ENCODE assay signal across 22 cellular contexts in genomic region chr1:243729956-243730355, GRCh38.
DNase-seq lines count a peak whose midpoint lies in the region; ATAC-seq, FAIRE-seq and TF ChIP-seq lines count a peak whose summit lies in the region.
"Had no signal": no experiment of that assay in that cellular context is flagged by ENCODE, and none has a peak within 500 bp of the region (broad histone marks: within the 10 kb centered on the region; RNA-seq: fewer than 3 reads in every experiment).

No MANE protein-coding gene starts in this region.

- no peak for TF ChIP-seq EP300 in H1 (IDR thresholded peaks at IDR 0.05; ENCODE audit: borderline replicate concordance in 1 of 2, low read depth in 2 of 2, low read length in 2 of 2)

- H3K79me2 ChIP-seq in H1 (ENCODE audit: control insufficient read depth in 1 of 2, insufficient read depth in 2 of 2, low read length in 2 of 2), result peaks cover 0 to 2% of the 10 kb centered on the region in 2 experiments; a peak in 1 of 4 replicates

- H3K4ac ChIP-seq in H1 (replicated peaks; ENCODE audit: insufficient read length, low read depth, low read length), result no peak overlapping the region

- H3K9ac ChIP-seq in H1 (replicated peaks in 1 of 4; ENCODE audit: extremely low read depth in 1 of 4, low read depth in 3 of 4, low read length in 3 of 4), result no peak overlapping the region

- no peaks in the 10 kb centered on the region; the same call in 1 of the 2 replicates for H3K79me1 ChIP-seq in H1 (ENCODE audit: low read depth, low read length)

- 0 out of 2 replicates have a peak overlapping the region, but pooled peaks have one; percentile 62 for H3K18ac ChIP-seq in H1 (ENCODE audit: extremely low read depth, low read length)

- peak overlapping the region; percentile 69; the same call in 1 of the 2 replicates for H4K8ac ChIP-seq in H1 (ENCODE audit: extremely low read depth, insufficient read depth, low read length)

- no peak for TF ChIP-seq RAD21 in H1 (IDR thresholded peaks at IDR 0.05 in 1 of 2, conservative IDR thresholded peaks at IDR 0.05 in 1 of 2; ENCODE audit: low read depth in 2 of 2, low read length in 2 of 2)

- H3K27ac ChIP-seq in RWPE1, result peak overlapping the region; percentile 77
- H3K27ac ChIP-seq in H1 (ENCODE audit: low read depth, low read length), result no peak overlapping the region
- peak overlapping the region; percentile 48 for H3K27ac ChIP-seq in substantia nigra (ENCODE audit: low read depth, low read length, poor library complexity, severe bottlenecking)
- H3K27ac ChIP-seq: PC-9 had no signal

- no peak overlapping the region for H3K4me3 ChIP-seq in H1 (ENCODE audit: extremely low read depth in 1 of 4, insufficient read depth in 2 of 4, low read depth in 3 of 4, low read length in 4 of 4)
- H3K4me3 ChIP-seq: GM12878, PC-9, transverse colon had no signal

- CTCF ChIA-PET in RWPE1 (lab: Yijun Ruan, JAX), result interaction anchor here (0.5 kb wide), 1 partner anchor 79 kb away, joined by 5 read pairs; no protein-coding TSS in a partner anchor
- CTCF ChIA-PET in H1 (lab: Charles Lee; ENCODE audit: partially characterized antibody), result interaction anchor here (1.3 to 1.6 kb wide), 3 partner anchors 14 to 22 kb away, joined by 3 to 5 read pairs (median 4); no protein-coding TSS in a partner anchor

- no peak for TF ChIP-seq CTCF in RWPE1 (conservative IDR thresholded peaks at IDR 0.05; ENCODE audit: low read depth)
- TF ChIP-seq CTCF in H1 (IDR thresholded peaks at IDR 0.05; ENCODE audit: control extremely low read depth in 1 of 3, insufficient read depth in 1 of 3, low read depth in 1 of 3, low read length in 3 of 3), result no peak

- H2BK15ac ChIP-seq in H1 (ENCODE audit: low read length), result no peak overlapping the region

- H3K36me3 ChIP-seq in H1 (ENCODE audit: control insufficient read depth in 2 of 4, insufficient read depth in 4 of 4, low read length in 3 of 4), result no peaks in the 10 kb centered on the region
- H3K36me3 ChIP-seq: BE2C, transverse colon had no signal

- peaks cover 0 to 11% (median 9%) of the 10 kb centered on the region in 4 experiments; a peak in 4 of 7 replicates for H3K4me1 ChIP-seq in H1 (replicated peaks in 1 of 4; ENCODE audit: control insufficient read depth in 3 of 4, insufficient read depth in 4 of 4, low read length in 3 of 4)
- H3K4me1 ChIP-seq: BE2C had no signal

- intact Hi-C loops in Right ventricle myocardium inferior (cut with DNase I), result no loop called here

- no peak for ATAC-seq in GM21737 (IDR thresholded peaks at IDR 0.05; ENCODE audit: unreplicated experiment)
- no peak for ATAC-seq in Right ventricle myocardium inferior
- ATAC-seq: GM12878; stimulated activated effector memory CD8-positive, alpha-beta T cell treated with anti-CD3 and anti-CD28 coated beads, Interleukin-12 subunit alpha, Interleukin-12 subunit beta, amount 100 ng/mL, for 72 hours had no signal

- no peak overlapping the region for H3K14ac ChIP-seq in H1 (ENCODE audit: insufficient read length)

- DNase-seq in NCI-H2171 treated with DMSO at 0.1 percent for 48 hours (lab: John Stamatoyannopoulos, UW), result peak; percentile 53
- DNase-seq in NCI-H2171 (lab: John Stamatoyannopoulos, UW), result no peak
- no peak for DNase-seq in RWPE1 (ENCODE audit: low spot score)
- DNase-seq in H1 (ENCODE audit: low read depth in 1 of 2, low spot score in 2 of 2), result no peak
- DNase-seq in substantia nigra (lab: John Stamatoyannopoulos, UW), result peak in 1 of 49 donors; percentile 40
- no peak for DNase-seq in GM03348 (ENCODE audit: low spot score)
- no peak for DNase-seq in Right ventricle myocardium inferior (ENCODE audit: missing footprints)
- DNase-seq: activated naive CD4-positive, alpha-beta T cell treated with anti-CD3 and anti-CD28 coated beads, Interleukin-2, amount 50 U/mL, for 16 hours; BE2C; foreskin fibroblast; GDM1; HFFc6; left cardiac atrium; NCI-H187 treated with DMSO at 0.1 percent for 48 hours; NCI-H524; PC-9; retina; transverse colon had no signal

- no peaks in the 10 kb centered on the region; a peak in 1 of 4 replicates for H3K9me3 ChIP-seq in H1 (ENCODE audit: insufficient read depth in 2 of 2, low read depth in 1 of 2, low read length in 1 of 2)
- H3K9me3 ChIP-seq: BE2C, transverse colon had no signal

- peak overlapping the region; percentile 66 for H4K91ac ChIP-seq in H1 (replicated peaks; ENCODE audit: insufficient read length, low read length)

- no peak overlapping the region for H2BK20ac ChIP-seq in H1 (ENCODE audit: low read length)

- TF ChIP-seq POLR2A in H1 (IDR thresholded peaks at IDR 0.05; ENCODE audit: control extremely low read depth in 1 of 2, low read depth in 2 of 2, low read length in 2 of 2), result no peak

- peak overlapping the region; percentile 88 for H2BK12ac ChIP-seq in H1 (ENCODE audit: low read depth, low read length)

- H2AFZ ChIP-seq in H1 (ENCODE audit: low read length), result no peak overlapping the region
- H2AFZ ChIP-seq: PC-9 had no signal

- no peaks in the 10 kb centered on the region for H4K20me1 ChIP-seq in H1 (replicated peaks in 1 of 2; ENCODE audit: control insufficient read depth in 1 of 2, insufficient read depth in 2 of 2, low read length in 2 of 2)

- no peaks in the 10 kb centered on the region for H3K27me3 ChIP-seq in H1 (replicated peaks in 1 of 4; ENCODE audit: control insufficient read depth in 3 of 4, extremely low read depth in 1 of 4, insufficient read depth in 3 of 4, low read length in 3 of 4)
- H3K27me3 ChIP-seq: BE2C, transverse colon had no signal

- no peak overlapping the region for H3K23ac ChIP-seq in H1 (ENCODE audit: insufficient read length)

- H2BK5ac ChIP-seq in H1 (ENCODE audit: low read depth, low read length), result peak overlapping the region; percentile 67; the same call in 1 of the 2 replicates

- H3K56ac ChIP-seq in H1 (replicated peaks; ENCODE audit: insufficient read length, low read depth, low read length), result no peak overlapping the region

- WGBS in H1 (ENCODE audit: extremely low coverage in 1 of 2, insufficient coverage in 1 of 2, insufficient read length in 1 of 2, insufficient replicate concordance in 2 of 2, low coverage in 1 of 2, low lambda C conversion rate in 2 of 2, missing lambda C conversion rate in 1 of 2), 2 experiments, result 93% methylated on average over 3 of the region's 3 CpGs; no CpG with 5 or more reads in 1 of the 2 experiments

- no peak overlapping the region for H3K4me2 ChIP-seq in H1 (ENCODE audit: insufficient read depth in 1 of 2, low read depth in 2 of 2, low read length in 2 of 2)
- H3K4me2 ChIP-seq: PC-9 had no signal

- H2BK120ac ChIP-seq in H1 (replicated peaks; ENCODE audit: low read depth, low read length), result no peak overlapping the region

- POLR2A ChIA-PET in RWPE1 (lab: Yijun Ruan, JAX; ENCODE audit: low non-redundant PET) (no interaction called here), H1 (lab: Charles Lee; ENCODE audit: partially characterized antibody) (interaction anchor here (1.1 to 1.7 kb wide), 2 partner anchors 10 to 15 kb away, joined by 3 to 7 read pairs; no protein-coding TSS in a partner anchor)

- H2AK5ac ChIP-seq in H1 (ENCODE audit: low read depth, low read length), result 0 out of 2 replicates have a peak overlapping the region, but pooled peaks have one; percentile 89

- peak; percentile 71 for FAIRE-seq in H1 (lab: Jason Lieb, UNC)
- FAIRE-seq: colon, GM12878 had no signal

- no peak overlapping the region for H4K5ac ChIP-seq in H1 (ENCODE audit: insufficient read length, low read depth, low read length)

- no peaks in the 10 kb centered on the region for H3K23me2 ChIP-seq in H1 (ENCODE audit: low read depth, low read length)

TF ChIP-seq in H1, 55 proteins besides CTCF, POLR2A, EP300 and RAD21:
- TF ChIP-seq RXRA (IDR thresholded peaks at IDR 0.05; ENCODE audit: insufficient read depth, low read depth, low read length) (no peak), SIRT6 (IDR thresholded peaks at IDR 0.05; ENCODE audit: low read length) (no peak), BCL11A (IDR thresholded peaks at IDR 0.05; ENCODE audit: low read depth in 2 of 2, low read length in 2 of 2) (no peak), SP4 (IDR thresholded peaks at IDR 0.05; ENCODE audit: low read length) (no peak), SIN3A (conservative IDR thresholded peaks at IDR 0.05 in 1 of 2, IDR thresholded peaks at IDR 0.05 in 1 of 2; ENCODE audit: low read depth in 1 of 2, low read length in 2 of 2) (no peak), NRF1 (IDR thresholded peaks at IDR 0.05; ENCODE audit: low read depth, low read length) (no peak), E2F6 (IDR thresholded peaks at IDR 0.05) (no peak), ZNF274 (IDR thresholded peaks at IDR 0.05; ENCODE audit: borderline replicate concordance, extremely low read depth, low read length) (no peak)
